Comparison of ENCODE assay signal across 8 cellular contexts in genomic region chr7:101884671-101885596, GRCh38.
DNase-seq lines count a peak whose midpoint lies in the region; ATAC-seq and TF ChIP-seq lines count a peak whose summit lies in the region.

No MANE protein-coding gene starts in this region.

- no peak for TF ChIP-seq POLR2A in ovary (IDR thresholded peaks at IDR 0.05)

- no peak for TF ChIP-seq EP300 in ovary (IDR thresholded peaks at IDR 0.05)

- no peak for DNase-seq in activated T-cell treated with anti-CD3 and anti-CD28 coated beads, Interleukin-2, amount 50 U/mL, for 4 hours
- DNase-seq in activated T-cell treated with anti-CD3 and anti-CD28 coated beads, Interleukin-2, amount 50 U/mL, for 48 hours, result no peak
- DNase-seq in ascending aorta (ENCODE audit: low spot score in 2 of 2), result no peak
- DNase-seq in stimulated activated naive CD8-positive, alpha-beta T cell treated with anti-CD3 and anti-CD28 coated beads, Interleukin-15, amount 100 ng/mL, for 72 hours, result peak; percentile 5 to 17
- DNase-seq in NCI-H1048 (lab: John Stamatoyannopoulos, UW), result no peak
- no peak for DNase-seq in ovary
- DNase-seq in stimulated activated naive CD4-positive, alpha-beta T cell treated with Interleukin-2 at 50 U/mL for 16 hours (lab: John Stamatoyannopoulos, UW), result no peak

- no peaks in the 10 kb centered on the region for H3K9me3 Mint-ChIP-seq in activated T-cell treated with anti-CD3 and anti-CD28 coated beads, Interleukin-2, amount 50 U/mL, for 4 hours
- H3K9me3 Mint-ChIP-seq in stimulated activated naive CD8-positive, alpha-beta T cell treated with anti-CD3 and anti-CD28 coated beads, Interleukin-15, amount 100 ng/mL, for 72 hours, result no peaks in the 10 kb centered on the region

- H3K4me3 ChIP-seq in ascending aorta, result no peak overlapping the region
- H3K4me3 ChIP-seq in ovary, result no peak overlapping the region

- no peaks in the 10 kb centered on the region for H3K27me3 Mint-ChIP-seq in activated T-cell treated with anti-CD3 and anti-CD28 coated beads, Interleukin-2, amount 50 U/mL, for 4 hours (ENCODE audit: low read depth)
- no peaks in the 10 kb centered on the region for H3K27me3 Mint-ChIP-seq in stimulated activated naive CD8-positive, alpha-beta T cell treated with anti-CD3 and anti-CD28 coated beads, Interleukin-15, amount 100 ng/mL, for 72 hours

- peaks cover 17 to 50% of the 10 kb centered on the region in 2 donors for H3K4me1 ChIP-seq in ascending aorta
- H3K4me1 ChIP-seq in ovary (ENCODE audit: insufficient read depth), result peaks cover 26% of the 10 kb centered on the region

- intact Hi-C loops in ascending aorta (cut with DNase I) (loop anchor here (5.0 to 10.0 kb wide), 3 partner anchors 52 to 240 kb away; no protein-coding TSS in a partner anchor), ovary (cut with DNase I) (no loop called here)

- peaks cover 41% of the 10 kb centered on the region for H3K4me1 Mint-ChIP-seq in activated T-cell treated with anti-CD3 and anti-CD28 coated beads, Interleukin-2, amount 50 U/mL, for 4 hours (ENCODE audit: low read depth)
- peaks cover 56% of the 10 kb centered on the region for H3K4me1 Mint-ChIP-seq in stimulated activated naive CD8-positive, alpha-beta T cell treated with anti-CD3 and anti-CD28 coated beads, Interleukin-15, amount 100 ng/mL, for 72 hours

- H3K36me3 ChIP-seq in ascending aorta, result no peaks in the 10 kb centered on the region
- no peaks in the 10 kb centered on the region for H3K36me3 ChIP-seq in ovary

- no peaks in the 10 kb centered on the region for H3K9me3 ChIP-seq in ascending aorta
- H3K9me3 ChIP-seq in ovary, result no peaks in the 10 kb centered on the region

- H3K27me3 ChIP-seq in ascending aorta (no peaks in the 10 kb centered on the region), ovary (no peaks in the 10 kb centered on the region)

- 74 to 81% (median 77%) methylated on average over 13 of the region's 13 CpGs for WGBS in ovary, 3 donors

- H3K27ac Mint-ChIP-seq in stimulated activated naive CD8-positive, alpha-beta T cell treated with anti-CD3 and anti-CD28 coated beads, Interleukin-15, amount 100 ng/mL, for 72 hours, result peak overlapping the region in 1 of 2 donors; percentile 76

- ATAC-seq in activated T-cell treated with anti-CD3 and anti-CD28 coated beads, Interleukin-2, amount 50 U/mL, for 4 hours, result peak; percentile 43
- peak; percentile 66 for ATAC-seq in HG02678 (IDR thresholded peaks at IDR 0.05; ENCODE audit: unreplicated experiment)
- peak; percentile 80 for ATAC-seq in stimulated activated naive CD8-positive, alpha-beta T cell treated with anti-CD3 and anti-CD28 coated beads, Interleukin-15, amount 100 ng/mL, for 72 hours

- H3K27ac ChIP-seq in ascending aorta (peak overlapping the region; percentile 78 to 82), ovary (peak overlapping the region in 1 of 2 donors; percentile 35)

- H3K4me3 Mint-ChIP-seq in activated T-cell treated with anti-CD3 and anti-CD28 coated beads, Interleukin-2, amount 50 U/mL, for 4 hours, result no peak overlapping the region
- peak overlapping the region; percentile 10 to 48 for H3K4me3 Mint-ChIP-seq in stimulated activated naive CD8-positive, alpha-beta T cell treated with anti-CD3 and anti-CD28 coated beads, Interleukin-15, amount 100 ng/mL, for 72 hours

- TF ChIP-seq CTCF in ascending aorta (IDR thresholded peaks at IDR 0.05), result no peak
- TF ChIP-seq CTCF in ovary (IDR thresholded peaks at IDR 0.05), result no peak

- no peaks in the 10 kb centered on the region for H3K36me3 Mint-ChIP-seq in activated T-cell treated with anti-CD3 and anti-CD28 coated beads, Interleukin-2, amount 50 U/mL, for 4 hours (ENCODE audit: insufficient read depth)

Comparison
In these comparisons a context has a peak if more than half of its experiments do, and no peak if none do; other contexts are left out.
1. DNase-seq: peak in stimulated activated naive CD8-positive, alpha-beta T cell treated with anti-CD3 and anti-CD28 coated beads, Interleukin-15, amount 100 ng/mL, for 72 hours (2 of 2); none in activated T-cell treated with anti-CD3 and anti-CD28 coated beads, Interleukin-2, amount 50 U/mL, for 4 hours (single experiment), activated T-cell treated with anti-CD3 and anti-CD28 coated beads, Interleukin-2, amount 50 U/mL, for 48 hours (0 of 2), ascending aorta (0 of 2), NCI-H1048 (single experiment), ovary (0 of 5) and stimulated activated naive CD4-positive, alpha-beta T cell treated with Interleukin-2 at 50 U/mL for 16 hours (single experiment).
2. Peak in every context shown above with its lines, with median percentiles within 50 percentile points of each other: ATAC-seq.